Comparison of ENCODE assay signal across 2 cellular contexts in genomic region chr6:136253734-136254133, GRCh38.
TF ChIP-seq lines count a peak whose summit lies in the region.

No MANE protein-coding gene starts in this region.

TF ChIP-seq in HepG2, 621 proteins besides CTCF, POLR2A, EP300 and RAD21:
- no peak for TF ChIP-seq CSRNP2 (CRISPR knock-in tag; conservative IDR thresholded peaks at IDR 0.05; ENCODE audit: low read depth)
- peak; percentile 36; the same call in 1 of the 2 replicates for TF ChIP-seq POLR2AphosphoS5 (IDR thresholded peaks at IDR 0.05; ENCODE audit: low read depth, low read length)
- TF ChIP-seq ZNF652 (CRISPR knock-in tag; IDR thresholded peaks at IDR 0.05; ENCODE audit: borderline replicate concordance, low read depth): peak; percentile 69; the same call in 1 of the 2 replicates
- no peak for TF ChIP-seq CENPBD1 (CRISPR knock-in tag; IDR thresholded peaks at IDR 0.05; ENCODE audit: borderline replicate concordance, low read depth)
- TF ChIP-seq ZNF251 (CRISPR knock-in tag; IDR thresholded peaks at IDR 0.05): no peak
- no peak for TF ChIP-seq ZMYM3 (CRISPR knock-in tag; IDR thresholded peaks at IDR 0.05)
- TF ChIP-seq POLR2G (IDR thresholded peaks at IDR 0.05; ENCODE audit: low read depth, low read length): 0 out of 2 replicates have a peak, but pooled peaks have one; percentile 11
- no peak for TF ChIP-seq HOXD1 (CRISPR knock-in tag; IDR thresholded peaks at IDR 0.05)
- no peak for TF ChIP-seq THAP9 (CRISPR knock-in tag; IDR thresholded peaks at IDR 0.05; ENCODE audit: borderline replicate concordance)
- no peak for TF ChIP-seq DR1 (CRISPR knock-in tag; IDR thresholded peaks at IDR 0.05)

TF ChIP-seq in HCT116, 20 proteins besides CTCF, POLR2A, EP300 and RAD21:
- TF ChIP-seq POLR2AphosphoS5 (IDR thresholded peaks at IDR 0.05; ENCODE audit: low read depth, low read length) (peak; percentile 32; the same call in 1 of the 2 replicates), ZNF274 (IDR thresholded peaks at IDR 0.05; ENCODE audit: low read depth, low read length) (no peak)
